Comparison of ENCODE assay signal across 1 cellular context in the genomic region with DNA sequence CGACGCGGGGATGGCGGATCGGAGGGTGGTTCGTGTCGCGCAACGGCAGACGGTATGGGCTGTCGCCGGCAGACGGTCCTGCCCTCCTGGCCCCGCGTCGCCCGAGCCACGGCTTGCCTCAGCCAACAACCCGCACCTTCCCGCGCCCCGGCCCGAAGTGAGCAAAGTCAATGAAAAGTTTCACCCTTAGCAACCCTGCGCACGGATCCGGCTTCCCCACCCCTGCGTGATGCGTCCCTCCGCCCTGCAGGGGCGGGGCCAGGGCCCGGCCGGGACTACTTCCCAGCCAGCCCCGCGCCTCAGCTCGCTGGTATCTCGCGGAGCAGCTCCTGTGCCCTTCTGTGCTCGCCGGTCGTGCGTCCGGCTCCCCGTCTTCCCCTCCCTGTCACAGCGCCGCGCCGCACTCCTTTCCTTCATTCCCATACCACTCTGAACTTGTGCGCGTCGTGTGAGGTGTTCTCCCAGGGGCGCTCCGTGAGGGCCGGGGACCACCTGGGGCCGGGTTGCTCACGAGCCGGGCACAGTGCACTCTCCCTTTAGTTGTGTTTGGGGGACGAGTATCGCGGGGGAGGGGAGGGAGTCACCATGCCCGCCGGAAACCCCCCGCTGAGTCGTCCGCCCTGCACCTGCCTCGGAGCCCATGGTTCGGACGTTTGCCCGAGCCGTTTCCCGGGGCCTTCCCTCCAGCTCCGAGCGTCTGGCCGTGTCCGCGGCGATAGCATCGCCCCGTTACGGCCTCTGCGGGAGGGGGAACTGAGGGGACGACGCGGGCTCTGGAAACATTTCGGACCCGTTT.
A peak's percentile ranks its signal among the peaks of the same experiment; 100 is the strongest.
TF ChIP-seq lines count a peak whose summit lies in the region.

A gene with protein sequence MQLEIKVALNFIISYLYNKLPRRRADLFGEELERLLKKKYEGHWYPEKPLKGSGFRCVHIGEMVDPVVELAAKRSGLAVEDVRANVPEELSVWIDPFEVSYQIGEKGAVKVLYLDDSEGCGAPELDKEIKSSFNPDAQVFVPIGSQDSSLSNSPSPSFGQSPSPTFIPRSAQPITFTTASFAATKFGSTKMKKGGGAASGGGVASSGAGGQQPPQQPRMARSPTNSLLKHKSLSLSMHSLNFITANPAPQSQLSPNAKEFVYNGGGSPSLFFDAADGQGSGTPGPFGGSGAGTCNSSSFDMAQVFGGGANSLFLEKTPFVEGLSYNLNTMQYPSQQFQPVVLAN (minus strand): TSS at position 163 of the 796 bp plus-strand sequence. CDS start 9,456 bp downstream, outside the sequence.

TF ChIP-seq in K562, 482 proteins besides CTCF, POLR2A, EP300 and RAD21 (continued from another document and continues in another):
- no peak for TF ChIP-seq CREB5 (CRISPR knock-in tag; IDR thresholded peaks at IDR 0.05)
- peak in 1 of 2 experiments; percentile 57; a peak in 2 of 4 replicates for TF ChIP-seq ZMIZ1 (IDR thresholded peaks at IDR 0.05; ENCODE audit: low read depth in 2 of 2, low read length in 2 of 2)
- peak; percentile 72 to 79 for TF ChIP-seq TBL1XR1 (IDR thresholded peaks at IDR 0.05; ENCODE audit: low read length in 2 of 2)
- TF ChIP-seq, protein P1, sequence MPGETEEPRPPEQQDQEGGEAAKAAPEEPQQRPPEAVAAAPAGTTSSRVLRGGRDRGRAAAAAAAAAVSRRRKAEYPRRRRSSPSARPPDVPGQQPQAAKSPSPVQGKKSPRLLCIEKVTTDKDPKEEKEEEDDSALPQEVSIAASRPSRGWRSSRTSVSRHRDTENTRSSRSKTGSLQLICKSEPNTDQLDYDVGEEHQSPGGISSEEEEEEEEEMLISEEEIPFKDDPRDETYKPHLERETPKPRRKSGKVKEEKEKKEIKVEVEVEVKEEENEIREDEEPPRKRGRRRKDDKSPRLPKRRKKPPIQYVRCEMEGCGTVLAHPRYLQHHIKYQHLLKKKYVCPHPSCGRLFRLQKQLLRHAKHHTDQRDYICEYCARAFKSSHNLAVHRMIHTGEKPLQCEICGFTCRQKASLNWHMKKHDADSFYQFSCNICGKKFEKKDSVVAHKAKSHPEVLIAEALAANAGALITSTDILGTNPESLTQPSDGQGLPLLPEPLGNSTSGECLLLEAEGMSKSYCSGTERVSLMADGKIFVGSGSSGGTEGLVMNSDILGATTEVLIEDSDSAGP (CRISPR knock-in tag; IDR thresholded peaks at IDR 0.05): no peak
- no peak for TF ChIP-seq EWSR1 (IDR thresholded peaks at IDR 0.05; ENCODE audit: borderline replicate concordance, low read depth, partially characterized antibody)
- TF ChIP-seq NR1H2 (CRISPR knock-in tag; IDR thresholded peaks at IDR 0.05): peak; percentile 94; the same call in 1 of the 2 replicates
- TF ChIP-seq ZBTB8A (IDR thresholded peaks at IDR 0.05; ENCODE audit: partially characterized antibody): no peak
- TF ChIP-seq ETV6 (IDR thresholded peaks at IDR 0.05; ENCODE audit: borderline replicate concordance in 1 of 2, low read depth in 2 of 2, low read length in 1 of 2): no peak
- TF ChIP-seq ETV6 (CRISPR knock-in tag; IDR thresholded peaks at IDR 0.05; ENCODE audit: borderline replicate concordance): no peak; the same call in 1 of the 2 replicates
- TF ChIP-seq ZNF57 (CRISPR knock-in tag; IDR thresholded peaks at IDR 0.05): no peak
- peak; percentile 44; the same call in 1 of the 2 replicates for TF ChIP-seq KLF13 (tag; IDR thresholded peaks at IDR 0.05; ENCODE audit: borderline replicate concordance, low read depth)
- no peak for TF ChIP-seq MBD1 (CRISPR knock-in tag; IDR thresholded peaks at IDR 0.05)
- TF ChIP-seq ZNF318 (IDR thresholded peaks at IDR 0.05; ENCODE audit: borderline replicate concordance in 1 of 2, low read depth in 1 of 2): no peak
- TF ChIP-seq PRDM10 (IDR thresholded peaks at IDR 0.05; ENCODE audit: partially characterized antibody): peak; percentile 82
- no peak for TF ChIP-seq NFYB (IDR thresholded peaks at IDR 0.05; ENCODE audit: extremely low read depth, insufficient read length)
- TF ChIP-seq TAF9B (IDR thresholded peaks at IDR 0.05; ENCODE audit: partially characterized antibody): peak; percentile 95
- TF ChIP-seq CHCHD3 (CRISPR knock-in tag; IDR thresholded peaks at IDR 0.05): peak; percentile 60; the same call in 1 of the 2 replicates
- no peak for TF ChIP-seq TGIF2 (CRISPR knock-in tag; IDR thresholded peaks at IDR 0.05)
- TF ChIP-seq, protein P2, sequence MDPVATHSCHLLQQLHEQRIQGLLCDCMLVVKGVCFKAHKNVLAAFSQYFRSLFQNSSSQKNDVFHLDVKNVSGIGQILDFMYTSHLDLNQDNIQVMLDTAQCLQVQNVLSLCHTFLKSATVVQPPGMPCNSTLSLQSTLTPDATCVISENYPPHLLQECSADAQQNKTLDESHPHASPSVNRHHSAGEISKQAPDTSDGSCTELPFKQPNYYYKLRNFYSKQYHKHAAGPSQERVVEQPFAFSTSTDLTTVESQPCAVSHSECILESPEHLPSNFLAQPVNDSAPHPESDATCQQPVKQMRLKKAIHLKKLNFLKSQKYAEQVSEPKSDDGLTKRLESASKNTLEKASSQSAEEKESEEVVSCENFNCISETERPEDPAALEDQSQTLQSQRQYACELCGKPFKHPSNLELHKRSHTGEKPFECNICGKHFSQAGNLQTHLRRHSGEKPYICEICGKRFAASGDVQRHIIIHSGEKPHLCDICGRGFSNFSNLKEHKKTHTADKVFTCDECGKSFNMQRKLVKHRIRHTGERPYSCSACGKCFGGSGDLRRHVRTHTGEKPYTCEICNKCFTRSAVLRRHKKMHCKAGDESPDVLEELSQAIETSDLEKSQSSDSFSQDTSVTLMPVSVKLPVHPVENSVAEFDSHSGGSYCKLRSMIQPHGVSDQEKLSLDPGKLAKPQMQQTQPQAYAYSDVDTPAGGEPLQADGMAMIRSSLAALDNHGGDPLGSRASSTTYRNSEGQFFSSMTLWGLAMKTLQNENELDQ (CRISPR knock-in tag; IDR thresholded peaks at IDR 0.05; ENCODE audit: borderline replicate concordance): peak; percentile 75; the same call in 1 of the 2 replicates
- TF ChIP-seq WHSC1 (IDR thresholded peaks at IDR 0.05; ENCODE audit: low read length): no peak
